In the genomic region with DNA sequence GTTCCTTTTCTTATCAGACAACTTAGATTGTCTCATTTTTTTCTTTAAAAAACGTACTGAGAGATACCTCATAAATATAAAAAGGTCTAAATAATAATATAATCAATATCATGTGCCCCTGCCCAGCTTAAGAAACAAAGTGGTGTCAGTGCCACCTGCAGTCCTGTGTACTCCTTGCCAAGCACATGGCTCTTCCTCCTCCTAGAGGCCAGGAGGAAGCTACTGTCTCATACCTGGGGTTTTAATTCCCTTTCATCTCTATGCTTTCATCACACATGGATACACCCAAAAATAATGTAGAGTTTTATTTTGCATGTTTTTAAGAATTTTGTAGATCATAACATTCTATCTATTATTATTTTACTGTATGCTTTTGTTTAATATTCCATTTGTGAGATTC, we compare ENCODE assay signal across 1 cellular context.
TF ChIP-seq lines count a peak whose summit lies in the region.

No MANE protein-coding gene starts in this region.

TF ChIP-seq in GM23338, 12 proteins besides CTCF, POLR2A, EP300 and RAD21:
- TF ChIP-seq EZH2 (IDR thresholded peaks at IDR 0.05; ENCODE audit: low read depth, unreplicated experiment), result no peak
- no peak for TF ChIP-seq JUNB (IDR thresholded peaks at IDR 0.05; ENCODE audit: unreplicated experiment)
- no peak for TF ChIP-seq POLR2AphosphoS5 (IDR thresholded peaks at IDR 0.05; ENCODE audit: low read depth)
